17 cellular contexts compared by ENCODE assay signal in genomic region chr15:89096664-89097063, GRCh38. TPM values are rescaled to one million over a fixed set of nuclear protein-coding genes. Genes with fewer than 3 reads are reported as not detected.
DNase-seq lines count a peak whose midpoint lies in the region; ATAC-seq and TF ChIP-seq lines count a peak whose summit lies in the region.
"Had no signal": no experiment of that assay in that cellular context is flagged by ENCODE, and none has a peak within 500 bp of the region (broad histone marks: within the 10 kb centered on the region; RNA-seq: fewer than 3 reads in every experiment).

No MANE protein-coding gene starts in this region.

- TF ChIP-seq CTCF in coronary artery (IDR thresholded peaks at IDR 0.05): no peak
- no peak for TF ChIP-seq CTCF in right lobe of liver (IDR thresholded peaks at IDR 0.05)
- no peak for TF ChIP-seq CTCF in tibial artery (IDR thresholded peaks at IDR 0.05)

- H3K36me3 ChIP-seq in MG63 (peaks cover 8% of the 10 kb centered on the region), right lobe of liver (no peaks in the 10 kb centered on the region), tibial artery (no peaks in the 10 kb centered on the region)

- H3K27me3 ChIP-seq in MG63: no peaks in the 10 kb centered on the region; the same call in 1 of the 2 replicates
- H3K27me3 ChIP-seq in right lobe of liver: no peaks in the 10 kb centered on the region
- H3K27me3 ChIP-seq in tibial artery: no peaks in the 10 kb centered on the region

- no peaks in the 10 kb centered on the region for H3K9me3 ChIP-seq in MG63
- no peaks in the 10 kb centered on the region for H3K9me3 ChIP-seq in right lobe of liver
- H3K9me3 ChIP-seq in tibial artery: no peaks in the 10 kb centered on the region

- WGBS in right lobe of liver (ENCODE audit: insufficient coverage, low coverage, low lambda C conversion rate, missing lambda C conversion rate): 16% methylated on average over 5 of the region's 5 CpGs

- H3K27ac ChIP-seq in coronary artery (peak overlapping the region; percentile 68 to 73), right lobe of liver (peak overlapping the region; percentile 64 to 94 (median 94)), tibial artery (peak overlapping the region; percentile 90 to 98)

- H3K4me1 ChIP-seq in right lobe of liver: peaks cover 0 to 83% (median 31%) of the 10 kb centered on the region in 4 donors
- peaks cover 2 to 100% (median 64%) of the 10 kb centered on the region in 4 donors for H3K4me1 ChIP-seq in tibial artery

- TF ChIP-seq POLR2A in right lobe of liver (IDR thresholded peaks at IDR 0.05): peak; percentile 47

- intact Hi-C loops in right lobe of liver (cut with DNase I) (no loop called here), tibial artery (cut with DNase I; ENCODE audit: low total_unique reads) (no loop called here)

- ATAC-seq in right lobe of liver (peak; percentile 54 to 77 (median 69)), HG03354 (IDR thresholded peaks at IDR 0.05; ENCODE audit: poor library complexity, severe bottlenecking, unreplicated experiment) (no peak)
- ATAC-seq: activated naive CD4-positive, alpha-beta T cell treated with anti-CD3 and anti-CD28 coated beads, Interleukin-2, amount 50 U/mL, for 72 hours had no signal

- DNase-seq in MG63 (peak; percentile 68), coronary artery (ENCODE audit: low spot score) (no peak), right lobe of liver (peak; percentile 41 to 77 (median 66)), tibial artery (peak in 1 of 2 donors; percentile 45), NCI-H2107 treated with DMSO at 0.1 percent for 48 hours (lab: John Stamatoyannopoulos, UW; ENCODE audit: unreplicated experiment) (no peak), ecto neural progenitor cell (ENCODE audit: low spot score) (no peak)
- DNase-seq: activated CD4-positive, alpha-beta T cell treated with anti-CD3 and anti-CD28 coated beads, Interleukin-2, amount 10 ng/mL, durations not matched to agents 24 days and 14 days; activated T-cell treated with anti-CD3 and anti-CD28 coated beads for 4 hours; CD4-positive, CD25-positive, alpha-beta regulatory T cell; central memory CD4-positive, alpha-beta T cell; endodermal cell; KBM-7; NCI-H1105 treated with DMSO at 0.1 percent for 48 hours; NCI-H226; T1000 had no signal

- no peak overlapping the region for H3K4me3 ChIP-seq in MG63
- no peak overlapping the region for H3K4me3 ChIP-seq in coronary artery
- H3K4me3 ChIP-seq in right lobe of liver: no peak overlapping the region
- no peak overlapping the region for H3K4me3 ChIP-seq in tibial artery

RNA-seq across cellular contexts. Expression of gene ABHD2, which starts 8.4 kb away (rescaled TPM):
- 9.5 and 18.3 TPM in 2 replicates for total RNA-seq in MG63 (2014; rRNA removed; shearing (Covaris generic); ENCODE audit: low replicate concordance)
- total RNA-seq in right lobe of liver: 100 to 1,000 TPM; 136 to 392 (median 315) TPM

Comparison
In these comparisons a context has a peak if more than half of its experiments do, and no peak if none do; other contexts are left out.
1. DNase-seq: peak in MG63 (single experiment) and right lobe of liver (3 of 3); none in coronary artery (single experiment), NCI-H2107 treated with DMSO at 0.1 percent for 48 hours (single experiment) and ecto neural progenitor cell (single experiment).
2. Peak in every context shown above with its lines, with median percentiles within 50 percentile points of each other: H3K27ac ChIP-seq.